ENCODE assay signal across 8 cellular contexts in genomic region chr1:219173758-219174671, GRCh38. TPM values are rescaled to one million over a fixed set of nuclear protein-coding genes. Genes with fewer than 3 reads are reported as not detected.
DNase-seq lines count a peak whose midpoint lies in the region; ATAC-seq and TF ChIP-seq lines count a peak whose summit lies in the region.

Gene LYPLAL1 (plus strand): TSS chr1:219173878. CDS start chr1:219173891, 13 bp downstream.

- H3K14ac ChIP-seq in trophoblast cell (ENCODE audit: low read length), result peak within 1 kb of the TSS; percentile 25

- peak within 1 kb of the TSS; percentile 92 for H4K8ac ChIP-seq in trophoblast cell (ENCODE audit: low read depth, low read length)

- H4K91ac ChIP-seq in trophoblast cell (ENCODE audit: low read depth, low read length), result peak within 1 kb of the TSS; percentile 85

- no peaks in the 10 kb centered on the region for H3K27me3 Mint-ChIP-seq in activated naive CD8-positive, alpha-beta T cell treated with anti-CD3 and anti-CD28 coated beads, Interleukin-2, amount 50 U/mL, for 24 hours

- peak; percentile 81 for ATAC-seq in HG02642 (IDR thresholded peaks at IDR 0.05; ENCODE audit: poor library complexity, unreplicated experiment)
- ATAC-seq in activated naive CD8-positive, alpha-beta T cell treated with anti-CD3 and anti-CD28 coated beads, Interleukin-2, amount 50 U/mL, for 24 hours, result peak; percentile 90

- H3K27ac ChIP-seq in cardiac muscle cell, result peak within 1 kb of the TSS; percentile 94
- H3K27ac ChIP-seq in trophoblast cell (ENCODE audit: low read depth, low read length), result peak within 1 kb of the TSS; percentile 73
- peak within 1 kb of the TSS; percentile 79 to 97 (median 88) for H3K27ac ChIP-seq in tibial nerve

- H2AK5ac ChIP-seq in trophoblast cell (ENCODE audit: low read length), result peak within 1 kb of the TSS; percentile 44

- peak within 1 kb of the TSS; percentile 40 for H2AFZ ChIP-seq in trophoblast cell (ENCODE audit: insufficient read depth, low read length, poor library complexity)

- H3K4ac ChIP-seq in trophoblast cell (ENCODE audit: low read depth, low read length), result peak within 1 kb of the TSS; percentile 29

- H3K18ac ChIP-seq in trophoblast cell (ENCODE audit: low read length), result peak within 1 kb of the TSS; percentile 75

- H3K27me3 ChIP-seq in cardiac muscle cell, result no peaks in the 10 kb centered on the region
- no peaks in the 10 kb centered on the region for H3K27me3 ChIP-seq in trophoblast cell (ENCODE audit: insufficient read depth, low read length)
- no peaks in the 10 kb centered on the region for H3K27me3 ChIP-seq in tibial nerve

- H3K4me2 ChIP-seq in trophoblast cell (ENCODE audit: low read length), result peak within 1 kb of the TSS; percentile 93

- H4K12ac ChIP-seq in trophoblast cell (ENCODE audit: low read depth, low read length), result peak within 1 kb of the TSS; percentile 57

- H3K36me3 ChIP-seq in cardiac muscle cell (no peaks in the 10 kb centered on the region), trophoblast cell (ENCODE audit: control insufficient read depth in 1 of 2, insufficient read depth in 2 of 2, low read length in 2 of 2) (no peaks in the 10 kb centered on the region), tibial nerve (peaks cover 0 to 10% (median 0%) of the 10 kb centered on the region in 3 donors)

- no peak within 1 kb of the TSS for H2BK12ac ChIP-seq in trophoblast cell (ENCODE audit: low read length)

- H3K4me3 ChIP-seq in cardiac muscle cell (peak within 1 kb of the TSS; percentile 73), trophoblast cell (ENCODE audit: low read depth, low read length) (peak within 1 kb of the TSS; percentile 84), tibial nerve (peak within 1 kb of the TSS; percentile 55 to 84 (median 66))

- H3K9ac ChIP-seq in trophoblast cell (ENCODE audit: low read length), result peak within 1 kb of the TSS; percentile 99

- H3K79me2 ChIP-seq in trophoblast cell (ENCODE audit: control insufficient read depth, insufficient read depth, low read length, poor library complexity), result peaks cover 3% of the 10 kb centered on the region

- DNase-seq in NCI-H1105 (lab: John Stamatoyannopoulos, UW) (peak; percentile 79), SW480 (ENCODE audit: low spot score) (peak; percentile 85), cardiac muscle cell (ENCODE audit: low read depth in 1 of 2, low spot score in 1 of 2) (peak; percentile 91 to 94), trophoblast cell (peak; percentile 84 to 94), tibial nerve (ENCODE audit: low spot score in 2 of 2) (peak; percentile 76 to 77)
- DNase-seq in activated naive CD8-positive, alpha-beta T cell treated with anti-CD3 and anti-CD28 coated beads, Interleukin-2, amount 50 U/mL, for 24 hours, result peak; percentile 89

- H3K23ac ChIP-seq in trophoblast cell (ENCODE audit: low read length), result no peak within 1 kb of the TSS

- H3K9me3 Mint-ChIP-seq in activated naive CD8-positive, alpha-beta T cell treated with anti-CD3 and anti-CD28 coated beads, Interleukin-2, amount 50 U/mL, for 24 hours, result peaks cover 4% of the 10 kb centered on the region

- H3K79me1 ChIP-seq in trophoblast cell (ENCODE audit: low read length), result peaks cover 4% of the 10 kb centered on the region

- peak within 1 kb of the TSS; percentile 98 for H3K4me3 Mint-ChIP-seq in activated naive CD8-positive, alpha-beta T cell treated with anti-CD3 and anti-CD28 coated beads, Interleukin-2, amount 50 U/mL, for 24 hours

- H3K4me1 Mint-ChIP-seq in activated naive CD8-positive, alpha-beta T cell treated with anti-CD3 and anti-CD28 coated beads, Interleukin-2, amount 50 U/mL, for 24 hours, result peaks cover 53% of the 10 kb centered on the region

- peak; percentile 63 to 99 for TF ChIP-seq EP300 in tibial nerve (IDR thresholded peaks at IDR 0.05)

- H2BK5ac ChIP-seq in trophoblast cell (ENCODE audit: low read depth, low read length, poor library complexity), result peak within 1 kb of the TSS; percentile 74

- peaks cover 6% of the 10 kb centered on the region for H3K36me3 Mint-ChIP-seq in activated naive CD8-positive, alpha-beta T cell treated with anti-CD3 and anti-CD28 coated beads, Interleukin-2, amount 50 U/mL, for 24 hours (ENCODE audit: low read depth)

- peak within 1 kb of the TSS; percentile 97 for H3K27ac Mint-ChIP-seq in activated naive CD8-positive, alpha-beta T cell treated with anti-CD3 and anti-CD28 coated beads, Interleukin-2, amount 50 U/mL, for 24 hours

- peaks cover 12% of the 10 kb centered on the region for H3K4me1 ChIP-seq in cardiac muscle cell (ENCODE audit: low read depth)
- peaks cover 0 to 2% of the 10 kb centered on the region in 2 experiments for H3K4me1 ChIP-seq in trophoblast cell (ENCODE audit: control insufficient read depth in 1 of 2, insufficient read depth in 2 of 2, low read length in 2 of 2)
- H3K4me1 ChIP-seq in tibial nerve, result peaks cover 0 to 45% (median 11%) of the 10 kb centered on the region in 4 donors

- peak; percentile 92 to 96 for TF ChIP-seq POLR2A in tibial nerve (IDR thresholded peaks at IDR 0.05)

- no peaks in the 10 kb centered on the region for H3K9me3 ChIP-seq in cardiac muscle cell (ENCODE audit: low read depth)
- no peaks in the 10 kb centered on the region for H3K9me3 ChIP-seq in trophoblast cell (ENCODE audit: insufficient read depth, low read depth, low read length)
- no peaks in the 10 kb centered on the region for H3K9me3 ChIP-seq in tibial nerve

- peak within 1 kb of the TSS; percentile 40 for H2BK120ac ChIP-seq in trophoblast cell (ENCODE audit: insufficient read depth, low read length, poor library complexity)

- WGBS in trophoblast cell (ENCODE audit: extremely low coverage, insufficient coverage, insufficient read length), result no CpG with 5 or more reads among the region's 51 CpGs
- 1 to 2% methylated on average over 27 to 44 of the region's 51 CpGs for WGBS in tibial nerve, 2 donors

- peak; percentile 19 for TF ChIP-seq CTCF in GM12873 (IDR thresholded peaks at IDR 0.05; ENCODE audit: insufficient read depth, low read depth, low read length, missing control alignments)
- TF ChIP-seq CTCF in cardiac muscle cell (IDR thresholded peaks at IDR 0.05; ENCODE audit: low read depth, low read length), result no peak
- peak in 1 of 5 experiments; percentile 42 for TF ChIP-seq CTCF in tibial nerve (IDR thresholded peaks at IDR 0.05)

RNA-seq across cellular contexts. Expression of gene LYPLAL1, which starts in this region (rescaled TPM):
- total RNA-seq in cardiac muscle cell, result 24.1 and 32.4 TPM in 2 replicates
- 84.6 and 109 TPM in 2 replicates for polyA plus RNA-seq in cardiac muscle cell
- 16.5 and 16.8 TPM in 2 replicates for polyA plus RNA-seq in trophoblast cell (2013)
- total RNA-seq in tibial nerve, result 10 to 100 TPM; 19.2 to 52.2 (median 22.1) TPM

Comparison
In these comparisons a context has a peak if more than half of its experiments do, and no peak if none do; other contexts are left out.
1. Peak in every context shown above with its lines: DNase-seq, ATAC-seq, H3K4me3 ChIP-seq and H3K27ac ChIP-seq.